In the genomic region with DNA sequence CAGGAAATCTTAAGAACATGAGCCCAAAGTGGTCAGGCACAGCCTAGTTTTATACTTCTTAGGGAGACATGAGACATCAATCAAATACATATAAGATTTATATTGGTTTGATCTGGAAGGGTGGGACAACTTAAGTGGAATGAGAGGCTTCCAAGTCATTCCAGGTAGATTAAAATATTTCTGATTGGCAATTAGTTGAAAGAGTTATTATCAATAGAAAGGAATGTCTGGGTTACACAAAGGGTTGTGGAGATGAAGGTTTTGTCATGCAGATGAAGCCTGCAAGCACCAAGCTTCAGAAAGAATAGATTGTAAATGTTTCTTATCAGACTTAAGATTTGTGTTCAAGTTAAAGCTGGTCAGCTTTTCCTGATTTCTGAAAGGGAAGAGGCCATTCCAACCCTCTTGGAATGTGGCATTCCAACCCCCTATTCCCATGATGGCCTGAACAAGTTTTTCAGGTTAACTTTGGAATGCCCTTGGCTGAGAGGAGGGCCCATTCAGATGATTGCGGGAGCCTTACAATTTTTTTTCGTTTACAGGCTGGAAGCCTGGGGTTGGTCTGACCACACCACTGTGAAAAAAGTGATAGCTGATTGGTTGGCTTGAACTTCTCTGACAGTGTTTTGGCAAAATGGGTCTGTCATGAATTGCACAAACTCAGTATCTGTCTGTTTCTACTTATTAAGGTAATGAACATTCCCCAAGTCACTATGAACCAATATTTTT, we compare ENCODE assay signal across 19 cellular contexts.
DNase-seq lines count a peak whose midpoint lies in the region; ATAC-seq and TF ChIP-seq lines count a peak whose summit lies in the region.
"Had no signal": no experiment of that assay in that cellular context is flagged by ENCODE, and none has a peak within 500 bp of the region (broad histone marks: within the 10 kb centered on the region; RNA-seq: fewer than 3 reads in every experiment).

No MANE protein-coding gene starts in this region.

- no peak overlapping the region for H2AK5ac ChIP-seq in mesenchymal stem cell (ENCODE audit: low read length, severe bottlenecking)

- H3K4ac ChIP-seq in mesenchymal stem cell (ENCODE audit: low read depth in 1 of 2, low read length in 2 of 2), result no peak overlapping the region

- no peak overlapping the region for H3K9ac ChIP-seq in mesenchymal stem cell (ENCODE audit: low read length)

- 37% methylated on average over 2 of the region's 2 CpGs for WGBS in mesenchymal stem cell

- H2BK15ac ChIP-seq in mesenchymal stem cell (ENCODE audit: low read depth, poor library complexity, severe bottlenecking), result no peak overlapping the region

- peaks cover 25% of the 10 kb centered on the region for H3K4me1 Mint-ChIP-seq in nephron progenitor cell
- no peaks in the 10 kb centered on the region for H3K4me1 Mint-ChIP-seq in stimulated activated memory B cell treated with anti-CD40 and anti-IgM and Interleukin-4, amounts not matched to agents 10 μg/mL and 1 μg/mL and 100 μg/mL, for 72 hours
- H3K4me1 Mint-ChIP-seq: activated CD4-positive, alpha-beta T cell treated with anti-CD3 and anti-CD28 coated beads, Interleukin-2, amount 10 ng/mL, durations not matched to agents 7 days and 5 days; activated naive CD8-positive, alpha-beta T cell treated with anti-CD3 and anti-CD28 coated beads, Interleukin-2, amount 50 U/mL, for 24 hours; CD8-positive, alpha-beta memory T cell; memory B cell had no signal

- H2BK120ac ChIP-seq in mesenchymal stem cell (ENCODE audit: low read depth, low read length), result no peak overlapping the region

- no peak overlapping the region for H3K18ac ChIP-seq in mesenchymal stem cell (ENCODE audit: low read depth in 1 of 2, low read length in 2 of 2)

- no peaks in the 10 kb centered on the region for H3K36me3 Mint-ChIP-seq in nephron progenitor cell (ENCODE audit: low read depth)
- no peaks in the 10 kb centered on the region for H3K36me3 Mint-ChIP-seq in stimulated activated memory B cell treated with anti-CD40 and anti-IgM and Interleukin-4, amounts not matched to agents 10 μg/mL and 1 μg/mL and 100 μg/mL, for 72 hours
- H3K36me3 Mint-ChIP-seq: CD8-positive, alpha-beta memory T cell; memory B cell had no signal

- H2BK12ac ChIP-seq in mesenchymal stem cell (ENCODE audit: low read length in 2 of 2), result no peak overlapping the region

- no peak overlapping the region for H4K91ac ChIP-seq in mesenchymal stem cell (ENCODE audit: low read length)

- H3K4me3 ChIP-seq in fibroblast of the aortic adventitia (ENCODE audit: low read depth, low read length) (no peak overlapping the region), mesenchymal stem cell (ENCODE audit: insufficient read depth in 1 of 2, low read depth in 1 of 2, low read length in 2 of 2) (no peak overlapping the region)
- H3K4me3 ChIP-seq: spleen, uterus had no signal

- no peak overlapping the region for H3K14ac ChIP-seq in mesenchymal stem cell (ENCODE audit: low read length in 2 of 2)

- H3K9me3 ChIP-seq in mesenchymal stem cell (ENCODE audit: control insufficient read depth, low read length), result no peaks in the 10 kb centered on the region
- H3K9me3 ChIP-seq: spleen, uterus had no signal

- DNase-seq in ELF-1 (ENCODE audit: low read depth, low spot score) (peak; percentile 88), NCI-H69 (lab: John Stamatoyannopoulos, UW) (peak; percentile 58), fibroblast of the aortic adventitia (ENCODE audit: low read depth) (peak; percentile 48), nephron progenitor cell (no peak), mesenchymal stem cell (no peak), globus pallidus (ENCODE audit: low spot score) (no peak)
- DNase-seq in stimulated activated CD4-positive, alpha-beta T cell treated with anti-CD3 and anti-CD28 coated beads, Interleukin-4, amount 100 ng/mL, for 24 hours, result no peak
- DNase-seq: activated CD4-positive, alpha-beta T cell treated with anti-CD3 and anti-CD28 coated beads, Interleukin-2, amount 10 ng/mL, durations not matched to agents 7 days and 5 days; activated naive CD8-positive, alpha-beta T cell treated with anti-CD3 and anti-CD28 coated beads, Interleukin-2, amount 50 U/mL, for 24 hours; caudate nucleus; CD8-positive, alpha-beta memory T cell; NCI-H1105 treated with DMSO at 0.1 percent for 48 hours; NCI-H526; spleen; uterus had no signal

- H3K4me2 ChIP-seq in mesenchymal stem cell (ENCODE audit: low read length, poor library complexity, severe bottlenecking), result no peak overlapping the region

- peaks cover 5% of the 10 kb centered on the region for H3K9me3 Mint-ChIP-seq in nephron progenitor cell
- H3K9me3 Mint-ChIP-seq in stimulated activated memory B cell treated with anti-CD40 and anti-IgM and Interleukin-4, amounts not matched to agents 10 μg/mL and 1 μg/mL and 100 μg/mL, for 72 hours, result no peaks in the 10 kb centered on the region
- H3K9me3 Mint-ChIP-seq: activated CD4-positive, alpha-beta T cell treated with anti-CD3 and anti-CD28 coated beads, Interleukin-2, amount 10 ng/mL, durations not matched to agents 7 days and 5 days; activated naive CD8-positive, alpha-beta T cell treated with anti-CD3 and anti-CD28 coated beads, Interleukin-2, amount 50 U/mL, for 24 hours; activated T-helper 2 cell treated with anti-CD3 and anti-CD28 coated beads, Interferon-gamma antibody, Interleukin-2, Interleukin-4, amounts not matched to agents 10 μg/mL and 5 μg/mL and 100 μg/mL, durations not matched to agents 14 hours and 24 hours and 36 hours; CD8-positive, alpha-beta memory T cell; memory B cell had no signal

- no peaks in the 10 kb centered on the region for H3K36me3 ChIP-seq in mesenchymal stem cell (ENCODE audit: control insufficient read depth in 1 of 2, insufficient read depth in 2 of 2, low read depth in 1 of 2, low read length in 2 of 2)
- H3K36me3 ChIP-seq: spleen, uterus had no signal

- no peak overlapping the region for H2AFZ ChIP-seq in mesenchymal stem cell (ENCODE audit: low read depth, low read length)

- H3K27me3 Mint-ChIP-seq in nephron progenitor cell (ENCODE audit: low read depth, poor library complexity), result no peaks in the 10 kb centered on the region
- H3K27me3 Mint-ChIP-seq in stimulated activated memory B cell treated with anti-CD40 and anti-IgM and Interleukin-4, amounts not matched to agents 10 μg/mL and 1 μg/mL and 100 μg/mL, for 72 hours, result peaks cover under 1% of the 10 kb centered on the region
- H3K27me3 Mint-ChIP-seq: progenitor cell of endocrine pancreas had no signal

- no peaks in the 10 kb centered on the region for H3K79me1 ChIP-seq in mesenchymal stem cell (replicated peaks; ENCODE audit: low read length, poor library complexity, severe bottlenecking)

- peaks cover 2% of the 10 kb centered on the region for H3K4me1 ChIP-seq in mesenchymal stem cell (ENCODE audit: control insufficient read depth, insufficient read depth, low read depth, low read length)
- H3K4me1 ChIP-seq: spleen, uterus had no signal

- H3K27ac ChIP-seq in mesenchymal stem cell (ENCODE audit: low read length, poor library complexity, severe bottlenecking), result no peak overlapping the region
- H3K27ac ChIP-seq: spleen, uterus had no signal

- H2BK5ac ChIP-seq in mesenchymal stem cell (ENCODE audit: low read depth, low read length, poor library complexity, severe bottlenecking), result no peak overlapping the region

- ATAC-seq in stimulated activated memory B cell treated with anti-CD40 and anti-IgM and Interleukin-4, amounts not matched to agents 10 μg/mL and 1 μg/mL and 100 μg/mL, for 72 hours, result no peak
- ATAC-seq: activated naive CD8-positive, alpha-beta T cell treated with anti-CD3 and anti-CD28 coated beads, Interleukin-2, amount 50 U/mL, for 24 hours had no signal

- no peak overlapping the region for H3K23ac ChIP-seq in mesenchymal stem cell (ENCODE audit: low read length in 2 of 2)

- no peak overlapping the region for H4K8ac ChIP-seq in mesenchymal stem cell (ENCODE audit: low read length)

- H3K27me3 ChIP-seq in mesenchymal stem cell (ENCODE audit: control insufficient read depth in 1 of 2, insufficient read depth in 1 of 2, low read length in 2 of 2), result no peaks in the 10 kb centered on the region
- H3K27me3 ChIP-seq: spleen, uterus had no signal

- H3K27ac Mint-ChIP-seq in nephron progenitor cell, result peak overlapping the region; percentile 42
- H3K27ac Mint-ChIP-seq in stimulated activated memory B cell treated with anti-CD40 and anti-IgM and Interleukin-4, amounts not matched to agents 10 μg/mL and 1 μg/mL and 100 μg/mL, for 72 hours, result no peak overlapping the region
- H3K27ac Mint-ChIP-seq: activated CD4-positive, alpha-beta T cell treated with anti-CD3 and anti-CD28 coated beads, Interleukin-2, amount 10 ng/mL, durations not matched to agents 7 days and 5 days; activated naive CD8-positive, alpha-beta T cell treated with anti-CD3 and anti-CD28 coated beads, Interleukin-2, amount 50 U/mL, for 24 hours; activated T-helper 2 cell treated with anti-CD3 and anti-CD28 coated beads, Interferon-gamma antibody, Interleukin-2, Interleukin-4, amounts not matched to agents 10 μg/mL and 5 μg/mL and 100 μg/mL, durations not matched to agents 14 hours and 24 hours and 36 hours; CD8-positive, alpha-beta memory T cell; memory B cell; progenitor cell of endocrine pancreas had no signal

- TF ChIP-seq CTCF in fibroblast of the aortic adventitia (IDR thresholded peaks at IDR 0.05; ENCODE audit: insufficient read depth, low read length) (no peak), nephron progenitor cell (IDR thresholded peaks at IDR 0.05) (no peak)

- H3K4me3 Mint-ChIP-seq in nephron progenitor cell, result no peak overlapping the region
- H3K4me3 Mint-ChIP-seq in stimulated activated memory B cell treated with anti-CD40 and anti-IgM and Interleukin-4, amounts not matched to agents 10 μg/mL and 1 μg/mL and 100 μg/mL, for 72 hours, result no peak overlapping the region
- H3K4me3 Mint-ChIP-seq: activated CD4-positive, alpha-beta T cell treated with anti-CD3 and anti-CD28 coated beads, Interleukin-2, amount 10 ng/mL, durations not matched to agents 7 days and 5 days; activated naive CD8-positive, alpha-beta T cell treated with anti-CD3 and anti-CD28 coated beads, Interleukin-2, amount 50 U/mL, for 24 hours; CD8-positive, alpha-beta memory T cell; memory B cell had no signal

Comparison
In these comparisons a context has a peak if more than half of its experiments do, and no peak if none do; other contexts are left out.
1. DNase-seq: peak in ELF-1 (single experiment), NCI-H69 (single experiment) and fibroblast of the aortic adventitia (single experiment); none in nephron progenitor cell (single experiment), stimulated activated CD4-positive, alpha-beta T cell treated with anti-CD3 and anti-CD28 coated beads, Interleukin-4, amount 100 ng/mL, for 24 hours (single experiment), mesenchymal stem cell (single experiment) and globus pallidus (single experiment).